Comparison of ENCODE assay signal across 25 cellular contexts in genomic region chr2:213429516-213429915, GRCh38.
DNase-seq lines count a peak whose midpoint lies in the region; TF ChIP-seq lines count a peak whose summit lies in the region.
"Had no signal": no experiment of that assay in that cellular context is flagged by ENCODE, and none has a peak within 500 bp of the region (broad histone marks: within the 10 kb centered on the region; RNA-seq: fewer than 3 reads in every experiment).

No MANE protein-coding gene starts in this region.

- no peak overlapping the region for H3K27ac ChIP-seq in tibial nerve
- H3K27ac ChIP-seq: BLaER1 treated with 17β-estradiol and CSF1 and Interleukin-3, amounts not matched to agents 10 nM and 100 nM; hepatocyte; right atrium auricular region; suprapubic skin; vagina had no signal

- TF ChIP-seq POLR2A in tibial nerve (IDR thresholded peaks at IDR 0.05): no peak

- H3K9me3 Mint-ChIP-seq in Calu3 (ENCODE audit: low read depth, unreplicated experiment): peaks cover 6% of the 10 kb centered on the region

- H3K4me1 ChIP-seq in tibial nerve: no peaks in the 10 kb centered on the region
- H3K4me1 ChIP-seq: BLaER1 treated with 17β-estradiol and CSF1 and Interleukin-3, amounts not matched to agents 10 nM and 100 nM; right atrium auricular region; suprapubic skin; vagina had no signal

- H3K27me3 Mint-ChIP-seq in Calu3 (ENCODE audit: unreplicated experiment): no peaks in the 10 kb centered on the region
- H3K27me3 Mint-ChIP-seq: activated CD4-positive, alpha-beta T cell treated with anti-CD3 and anti-CD28 coated beads, Interleukin-2, amount 10 ng/mL, durations not matched to agents 24 days and 14 days; central memory CD8-positive, alpha-beta T cell; natural killer cell treated with Interleukin-12 subunit alpha and Interleukin-12 subunit beta and Interleukin-15 and Interleukin-18, amount 100 ng/mL, for 72 hours; stimulated activated memory B cell treated with anti-CD40 and anti-IgM and Interleukin-4, amounts not matched to agents 10 μg/mL and 1 μg/mL and 100 μg/mL, for 72 hours; T-helper 17 cell had no signal

- intact Hi-C loops in Calu3 (cut with micrococcal nuclease; ENCODE audit: unreplicated experiment): no loop called here

- no peak for TF ChIP-seq RAD21 in Ishikawa (IDR thresholded peaks at IDR 0.05; ENCODE audit: low read depth)

- H3K36me3 ChIP-seq in tibial nerve: no peaks in the 10 kb centered on the region
- H3K36me3 ChIP-seq: BLaER1 treated with 17β-estradiol and CSF1 and Interleukin-3, amounts not matched to agents 10 nM and 100 nM; right atrium auricular region; suprapubic skin; vagina had no signal

- H3K36me3 Mint-ChIP-seq in Calu3 (ENCODE audit: insufficient read depth, unreplicated experiment): no peaks in the 10 kb centered on the region
- H3K36me3 Mint-ChIP-seq: stimulated activated memory B cell treated with anti-CD40 and anti-IgM and Interleukin-4, amounts not matched to agents 10 μg/mL and 1 μg/mL and 100 μg/mL, for 72 hours had no signal

- WGBS in tibial nerve, 2 donors: 86 to 88% methylated on average over 2 of the region's 2 CpGs

- no peak overlapping the region for H3K4me3 ChIP-seq in astrocyte of the spinal cord (ENCODE audit: low read depth, low read length)
- no peak overlapping the region for H3K4me3 ChIP-seq in tibial nerve
- H3K4me3 ChIP-seq: BLaER1 treated with 17β-estradiol and CSF1 and Interleukin-3, amounts not matched to agents 10 nM and 100 nM; hepatocyte; right atrium auricular region; suprapubic skin; vagina had no signal

- H3K27me3 ChIP-seq in tibial nerve: no peaks in the 10 kb centered on the region
- H3K27me3 ChIP-seq: BLaER1 treated with 17β-estradiol and CSF1 and Interleukin-3, amounts not matched to agents 10 nM and 100 nM; hepatocyte; right atrium auricular region; suprapubic skin; vagina had no signal

- CTCF ChIA-PET in Calu3 (lab: Charles Lee): no interaction called here

- TF ChIP-seq EP300 in Ishikawa (IDR thresholded peaks at IDR 0.05; ENCODE audit: borderline replicate concordance) (no peak), tibial nerve (IDR thresholded peaks at IDR 0.05) (no peak)

- no TSS peak for BruUV-seq in Calu3 (replicated peaks; lab: Mats Ljungman, UMichigan)

- DNase-seq in EL: peak; percentile 65
- DNase-seq in astrocyte of the spinal cord (ENCODE audit: low read depth, low spot score): peak; percentile 20
- DNase-seq in kidney tubule cell (ENCODE audit: low spot score): peak; percentile 82
- no peak for DNase-seq in tibial nerve (ENCODE audit: low spot score in 2 of 2)
- no peak for DNase-seq in Calu3
- no peak for DNase-seq in NCI-H2227 (lab: John Stamatoyannopoulos, UW; ENCODE audit: unreplicated experiment)
- no peak for DNase-seq in activated CD8-positive, alpha-beta memory T cell treated with anti-CD3 and anti-CD28 coated beads, Interleukin-2, amount 50 U/mL, for 4 hours
- DNase-seq: activated CD4-positive, alpha-beta T cell treated with anti-CD3 and anti-CD28 coated beads, Interleukin-2, amount 10 ng/mL, durations not matched to agents 24 days and 14 days; activated naive CD4-positive, alpha-beta T cell treated with anti-CD3 and anti-CD28 coated beads for 36 hours; activated T-cell treated with anti-CD3 and anti-CD28 coated beads, Interleukin-2, amount 50 U/mL, for 72 hours; NCI-H187 treated with DMSO at 0.1 percent for 48 hours; NCI-H2227 treated with DMSO at 0.1 percent for 48 hours; NCI-H748 treated with DMSO at 0.1 percent for 48 hours; SK-N-SH; stimulated activated CD4-positive, alpha-beta T cell treated with anti-CD3 and anti-CD28 coated beads, Interleukin-4, amount 100 ng/mL, for 1 hour; T-helper 17 cell had no signal

- in situ Hi-C loops in astrocyte of the spinal cord (cut with HindIII; ENCODE audit: low sequenced_read_pairs): no loop called here

- peaks cover 0 to 40% (median 10%) of the 10 kb centered on the region in 4 donors for H3K9me3 ChIP-seq in tibial nerve
- H3K9me3 ChIP-seq: SK-N-SH had no signal

- H3K4me3 Mint-ChIP-seq in Calu3 (ENCODE audit: low read depth, unreplicated experiment): no peak overlapping the region
- H3K4me3 Mint-ChIP-seq: activated CD4-positive, alpha-beta T cell treated with anti-CD3 and anti-CD28 coated beads, Interleukin-2, amount 10 ng/mL, durations not matched to agents 24 days and 14 days; activated naive CD4-positive, alpha-beta T cell treated with anti-CD3 and anti-CD28 coated beads for 36 hours; activated T-cell treated with anti-CD3 and anti-CD28 coated beads, Interleukin-2, amount 50 U/mL, for 72 hours; central memory CD8-positive, alpha-beta T cell; natural killer cell treated with Interleukin-12 subunit alpha and Interleukin-12 subunit beta and Interleukin-15 and Interleukin-18, amount 100 ng/mL, for 72 hours; stimulated activated memory B cell treated with anti-CD40 and anti-IgM and Interleukin-4, amounts not matched to agents 10 μg/mL and 1 μg/mL and 100 μg/mL, for 72 hours; T-helper 17 cell had no signal

- TF ChIP-seq CTCF in astrocyte of the spinal cord (IDR thresholded peaks at IDR 0.05; ENCODE audit: low read depth, low read length) (no peak), tibial nerve (IDR thresholded peaks at IDR 0.05) (no peak), Calu3 (IDR thresholded peaks at IDR 0.05; ENCODE audit: unreplicated experiment) (no peak)

- H3K27ac Mint-ChIP-seq in Calu3 (ENCODE audit: unreplicated experiment): no peak overlapping the region
- H3K27ac Mint-ChIP-seq: activated CD4-positive, alpha-beta T cell treated with anti-CD3 and anti-CD28 coated beads, Interleukin-2, amount 10 ng/mL, durations not matched to agents 24 days and 14 days; activated naive CD4-positive, alpha-beta T cell treated with anti-CD3 and anti-CD28 coated beads for 36 hours; activated T-cell treated with anti-CD3 and anti-CD28 coated beads, Interleukin-2, amount 50 U/mL, for 72 hours; natural killer cell treated with Interleukin-12 subunit alpha and Interleukin-12 subunit beta and Interleukin-15 and Interleukin-18, amount 100 ng/mL, for 72 hours; stimulated activated memory B cell treated with anti-CD40 and anti-IgM and Interleukin-4, amounts not matched to agents 10 μg/mL and 1 μg/mL and 100 μg/mL, for 72 hours; T-helper 17 cell had no signal

- peaks cover 12% of the 10 kb centered on the region for H3K4me1 Mint-ChIP-seq in Calu3 (ENCODE audit: low read depth, unreplicated experiment)
- H3K4me1 Mint-ChIP-seq: activated CD4-positive, alpha-beta T cell treated with anti-CD3 and anti-CD28 coated beads, Interleukin-2, amount 10 ng/mL, durations not matched to agents 24 days and 14 days; central memory CD8-positive, alpha-beta T cell; stimulated activated memory B cell treated with anti-CD40 and anti-IgM and Interleukin-4, amounts not matched to agents 10 μg/mL and 1 μg/mL and 100 μg/mL, for 72 hours; T-helper 17 cell had no signal

TF ChIP-seq in Ishikawa, 13 proteins besides CTCF, POLR2A, EP300 and RAD21:
- TF ChIP-seq TEAD4 (IDR thresholded peaks at IDR 0.05) (0 out of 2 replicates have a peak, but pooled peaks have one; percentile 49), MAX (IDR thresholded peaks at IDR 0.05) (no peak), EGR1 (IDR thresholded peaks at IDR 0.05) (no peak), TAF1 (IDR thresholded peaks at IDR 0.05; ENCODE audit: low read depth) (no peak)

Comparison
In these comparisons a context has a peak if more than half of its experiments do, and no peak if none do; other contexts are left out.
1. DNase-seq: peak in EL (single experiment), astrocyte of the spinal cord (single experiment) and kidney tubule cell (single experiment); none in tibial nerve (0 of 2), Calu3 (single experiment), NCI-H2227 (single experiment) and activated CD8-positive, alpha-beta memory T cell treated with anti-CD3 and anti-CD28 coated beads, Interleukin-2, amount 50 U/mL, for 4 hours (single experiment).